ENCODE assay signal across 1 cellular context in the genomic region with DNA sequence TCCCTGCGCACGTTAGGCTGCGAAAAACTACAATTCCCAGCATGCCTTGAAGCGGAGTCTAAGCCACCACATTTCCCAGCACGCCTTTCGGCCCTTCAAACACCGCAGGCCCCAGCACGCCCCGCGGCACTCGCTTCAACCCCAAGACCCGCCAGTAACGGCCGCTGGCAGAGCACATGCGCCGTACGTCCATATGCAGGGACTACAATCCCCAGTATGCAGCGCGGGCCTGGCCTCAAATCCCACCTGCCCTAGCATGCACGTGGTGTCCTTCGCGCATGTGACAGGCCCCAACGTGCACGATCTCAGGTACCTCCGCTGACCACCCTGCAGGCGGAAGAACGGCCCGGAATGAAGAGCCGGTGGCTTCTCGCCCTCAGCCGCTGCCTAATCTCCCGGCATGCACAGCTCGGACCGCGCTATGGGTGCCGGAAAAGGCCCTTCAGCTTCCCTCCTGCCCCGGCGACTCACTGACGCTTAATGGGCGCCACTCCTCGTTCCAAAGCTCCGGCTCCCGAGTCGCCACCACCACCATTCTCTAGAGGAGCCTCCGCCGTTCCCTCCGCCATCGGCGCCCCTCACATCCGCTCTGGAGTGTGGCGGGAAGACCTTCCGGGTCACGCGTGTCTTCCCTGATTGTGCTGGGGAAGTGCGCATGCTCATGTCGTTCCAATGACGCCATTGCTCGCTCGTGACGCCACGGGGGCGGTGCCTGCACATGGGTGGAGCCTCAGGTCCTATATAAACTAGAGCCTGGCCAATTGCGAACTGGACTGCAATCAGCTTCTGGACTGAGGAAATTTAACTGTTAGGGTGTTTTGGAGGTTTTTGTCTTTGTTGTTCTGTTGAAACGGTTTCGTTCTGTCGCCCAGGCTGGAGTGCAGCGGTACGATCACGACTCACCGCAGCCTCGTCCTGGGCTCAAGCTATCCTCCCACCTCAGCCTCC.
TF ChIP-seq lines count a peak whose summit lies in the region.

A gene with protein sequence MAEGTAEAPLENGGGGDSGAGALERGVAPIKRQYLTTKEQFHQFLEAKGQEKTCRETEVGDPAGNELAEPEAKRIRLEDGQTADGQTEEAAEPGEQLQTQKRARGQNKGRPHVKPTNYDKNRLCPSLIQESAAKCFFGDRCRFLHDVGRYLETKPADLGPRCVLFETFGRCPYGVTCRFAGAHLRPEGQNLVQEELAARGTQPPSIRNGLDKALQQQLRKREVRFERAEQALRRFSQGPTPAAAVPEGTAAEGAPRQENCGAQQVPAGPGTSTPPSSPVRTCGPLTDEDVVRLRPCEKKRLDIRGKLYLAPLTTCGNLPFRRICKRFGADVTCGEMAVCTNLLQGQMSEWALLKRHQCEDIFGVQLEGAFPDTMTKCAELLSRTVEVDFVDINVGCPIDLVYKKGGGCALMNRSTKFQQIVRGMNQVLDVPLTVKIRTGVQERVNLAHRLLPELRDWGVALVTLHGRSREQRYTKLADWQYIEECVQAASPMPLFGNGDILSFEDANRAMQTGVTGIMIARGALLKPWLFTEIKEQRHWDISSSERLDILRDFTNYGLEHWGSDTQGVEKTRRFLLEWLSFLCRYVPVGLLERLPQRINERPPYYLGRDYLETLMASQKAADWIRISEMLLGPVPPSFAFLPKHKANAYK (minus strand): TSS at position 591 of the 948 bp plus-strand sequence. CDS start 22 bp downstream, at position 569.

TF ChIP-seq in HepG2, 621 proteins besides CTCF, POLR2A, EP300 and RAD21 (continued from another document and continues in another):
- TF ChIP-seq, protein P1, sequence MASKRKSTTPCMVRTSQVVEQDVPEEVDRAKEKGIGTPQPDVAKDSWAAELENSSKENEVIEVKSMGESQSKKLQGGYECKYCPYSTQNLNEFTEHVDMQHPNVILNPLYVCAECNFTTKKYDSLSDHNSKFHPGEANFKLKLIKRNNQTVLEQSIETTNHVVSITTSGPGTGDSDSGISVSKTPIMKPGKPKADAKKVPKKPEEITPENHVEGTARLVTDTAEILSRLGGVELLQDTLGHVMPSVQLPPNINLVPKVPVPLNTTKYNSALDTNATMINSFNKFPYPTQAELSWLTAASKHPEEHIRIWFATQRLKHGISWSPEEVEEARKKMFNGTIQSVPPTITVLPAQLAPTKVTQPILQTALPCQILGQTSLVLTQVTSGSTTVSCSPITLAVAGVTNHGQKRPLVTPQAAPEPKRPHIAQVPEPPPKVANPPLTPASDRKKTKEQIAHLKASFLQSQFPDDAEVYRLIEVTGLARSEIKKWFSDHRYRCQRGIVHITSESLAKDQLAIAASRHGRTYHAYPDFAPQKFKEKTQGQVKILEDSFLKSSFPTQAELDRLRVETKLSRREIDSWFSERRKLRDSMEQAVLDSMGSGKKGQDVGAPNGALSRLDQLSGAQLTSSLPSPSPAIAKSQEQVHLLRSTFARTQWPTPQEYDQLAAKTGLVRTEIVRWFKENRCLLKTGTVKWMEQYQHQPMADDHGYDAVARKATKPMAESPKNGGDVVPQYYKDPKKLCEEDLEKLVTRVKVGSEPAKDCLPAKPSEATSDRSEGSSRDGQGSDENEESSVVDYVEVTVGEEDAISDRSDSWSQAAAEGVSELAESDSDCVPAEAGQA (IDR thresholded peaks at IDR 0.05; ENCODE audit: low read depth), result peak; percentile 97
- TF ChIP-seq, protein P1 (CRISPR knock-in tag; IDR thresholded peaks at IDR 0.05; ENCODE audit: borderline replicate concordance), result no peak
- TF ChIP-seq XRCC5 (optimal IDR thresholded peaks at IDR 0.05; ENCODE audit: low read length) (no peak), PRPF4 (IDR thresholded peaks at IDR 0.05; ENCODE audit: low read depth, low read length, poor library complexity, severe bottlenecking) (peak; percentile 48), RFXAP (CRISPR knock-in tag; IDR thresholded peaks at IDR 0.05; ENCODE audit: borderline replicate concordance) (no peak), HDAC1 (CRISPR knock-in tag; IDR thresholded peaks at IDR 0.05) (peak; percentile 96), ZFP36 (IDR thresholded peaks at IDR 0.05; ENCODE audit: borderline replicate concordance, low read depth, low read length, partially characterized antibody) (no peak), HDAC2 (CRISPR knock-in tag; IDR thresholded peaks at IDR 0.05) (peak; percentile 74), ZNF33B (CRISPR knock-in tag; IDR thresholded peaks at IDR 0.05) (peak; percentile 53; the same call in 1 of the 2 replicates), ZNF326 (CRISPR knock-in tag; IDR thresholded peaks at IDR 0.05; ENCODE audit: borderline replicate concordance) (peak; percentile 44; the same call in 1 of the 2 replicates), ZSCAN21 (CRISPR knock-in tag; IDR thresholded peaks at IDR 0.05; ENCODE audit: borderline replicate concordance) (peak; percentile 1; the same call in 1 of the 2 replicates), HOXA3 (CRISPR knock-in tag; IDR thresholded peaks at IDR 0.05) (peak; percentile 99), TGIF2 (CRISPR knock-in tag; IDR thresholded peaks at IDR 0.05) (peak; percentile 100), ZNF232 (CRISPR knock-in tag; IDR thresholded peaks at IDR 0.05; ENCODE audit: borderline replicate concordance) (peak; percentile 53; the same call in 1 of the 2 replicates), REL (CRISPR knock-in tag; conservative IDR thresholded peaks at IDR 0.05) (no peak), NFE2 (CRISPR knock-in tag; IDR thresholded peaks at IDR 0.05) (no peak), KDM1A (CRISPR knock-in tag; IDR thresholded peaks at IDR 0.05) (0 out of 2 replicates have a peak, but pooled peaks have one; percentile 43), TAF15 (IDR thresholded peaks at IDR 0.05; ENCODE audit: low read depth, low read length, poor library complexity, severe bottlenecking) (no peak), ZIK1 (CRISPR knock-in tag; IDR thresholded peaks at IDR 0.05; ENCODE audit: borderline replicate concordance, low read depth) (peak; percentile 80; the same call in 1 of the 2 replicates), SIX4 (CRISPR knock-in tag; IDR thresholded peaks at IDR 0.05) (peak; percentile 15; the same call in 1 of the 2 replicates), BORCS8-MEF2B (CRISPR knock-in tag; IDR thresholded peaks at IDR 0.05) (peak; percentile 38), SYNCRIP (IDR thresholded peaks at IDR 0.05; ENCODE audit: insufficient read depth, low read depth, low read length) (no peak), GATA4 (IDR thresholded peaks at IDR 0.05; ENCODE audit: borderline replicate concordance, low read depth) (no peak; the same call in 1 of the 2 replicates)
- TF ChIP-seq, protein P2, sequence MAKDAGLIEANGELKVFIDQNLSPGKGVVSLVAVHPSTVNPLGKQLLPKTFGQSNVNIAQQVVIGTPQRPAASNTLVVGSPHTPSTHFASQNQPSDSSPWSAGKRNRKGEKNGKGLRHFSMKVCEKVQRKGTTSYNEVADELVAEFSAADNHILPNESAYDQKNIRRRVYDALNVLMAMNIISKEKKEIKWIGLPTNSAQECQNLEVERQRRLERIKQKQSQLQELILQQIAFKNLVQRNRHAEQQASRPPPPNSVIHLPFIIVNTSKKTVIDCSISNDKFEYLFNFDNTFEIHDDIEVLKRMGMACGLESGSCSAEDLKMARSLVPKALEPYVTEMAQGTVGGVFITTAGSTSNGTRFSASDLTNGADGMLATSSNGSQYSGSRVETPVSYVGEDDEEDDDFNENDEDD (CRISPR knock-in tag; IDR thresholded peaks at IDR 0.05; ENCODE audit: borderline replicate concordance), result peak; percentile 97
- TF ChIP-seq, protein P3, sequence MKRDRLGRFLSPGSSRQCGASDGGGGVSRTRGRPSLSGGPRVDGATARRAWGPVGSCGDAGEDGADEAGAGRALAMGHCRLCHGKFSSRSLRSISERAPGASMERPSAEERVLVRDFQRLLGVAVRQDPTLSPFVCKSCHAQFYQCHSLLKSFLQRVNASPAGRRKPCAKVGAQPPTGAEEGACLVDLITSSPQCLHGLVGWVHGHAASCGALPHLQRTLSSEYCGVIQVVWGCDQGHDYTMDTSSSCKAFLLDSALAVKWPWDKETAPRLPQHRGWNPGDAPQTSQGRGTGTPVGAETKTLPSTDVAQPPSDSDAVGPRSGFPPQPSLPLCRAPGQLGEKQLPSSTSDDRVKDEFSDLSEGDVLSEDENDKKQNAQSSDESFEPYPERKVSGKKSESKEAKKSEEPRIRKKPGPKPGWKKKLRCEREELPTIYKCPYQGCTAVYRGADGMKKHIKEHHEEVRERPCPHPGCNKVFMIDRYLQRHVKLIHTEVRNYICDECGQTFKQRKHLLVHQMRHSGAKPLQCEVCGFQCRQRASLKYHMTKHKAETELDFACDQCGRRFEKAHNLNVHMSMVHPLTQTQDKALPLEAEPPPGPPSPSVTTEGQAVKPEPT (CRISPR knock-in tag; IDR thresholded peaks at IDR 0.05; ENCODE audit: low read depth), result no peak; the same call in 1 of the 2 replicates
- TF ChIP-seq, protein P4, sequence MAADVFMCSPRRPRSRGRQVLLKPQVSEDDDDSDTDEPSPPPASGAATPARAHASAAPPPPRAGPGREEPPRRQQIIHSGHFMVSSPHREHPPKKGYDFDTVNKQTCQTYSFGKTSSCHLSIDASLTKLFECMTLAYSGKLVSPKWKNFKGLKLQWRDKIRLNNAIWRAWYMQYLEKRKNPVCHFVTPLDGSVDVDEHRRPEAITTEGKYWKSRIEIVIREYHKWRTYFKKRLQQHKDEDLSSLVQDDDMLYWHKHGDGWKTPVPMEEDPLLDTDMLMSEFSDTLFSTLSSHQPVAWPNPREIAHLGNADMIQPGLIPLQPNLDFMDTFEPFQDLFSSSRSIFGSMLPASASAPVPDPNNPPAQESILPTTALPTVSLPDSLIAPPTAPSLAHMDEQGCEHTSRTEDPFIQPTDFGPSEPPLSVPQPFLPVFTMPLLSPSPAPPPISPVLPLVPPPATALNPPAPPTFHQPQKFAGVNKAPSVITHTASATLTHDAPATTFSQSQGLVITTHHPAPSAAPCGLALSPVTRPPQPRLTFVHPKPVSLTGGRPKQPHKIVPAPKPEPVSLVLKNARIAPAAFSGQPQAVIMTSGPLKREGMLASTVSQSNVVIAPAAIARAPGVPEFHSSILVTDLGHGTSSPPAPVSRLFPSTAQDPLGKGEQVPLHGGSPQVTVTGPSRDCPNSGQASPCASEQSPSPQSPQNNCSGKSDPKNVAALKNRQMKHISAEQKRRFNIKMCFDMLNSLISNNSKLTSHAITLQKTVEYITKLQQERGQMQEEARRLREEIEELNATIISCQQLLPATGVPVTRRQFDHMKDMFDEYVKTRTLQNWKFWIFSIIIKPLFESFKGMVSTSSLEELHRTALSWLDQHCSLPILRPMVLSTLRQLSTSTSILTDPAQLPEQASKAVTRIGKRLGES (CRISPR knock-in tag; IDR thresholded peaks at IDR 0.05; ENCODE audit: borderline replicate concordance), result no peak
- TF ChIP-seq, protein P5, sequence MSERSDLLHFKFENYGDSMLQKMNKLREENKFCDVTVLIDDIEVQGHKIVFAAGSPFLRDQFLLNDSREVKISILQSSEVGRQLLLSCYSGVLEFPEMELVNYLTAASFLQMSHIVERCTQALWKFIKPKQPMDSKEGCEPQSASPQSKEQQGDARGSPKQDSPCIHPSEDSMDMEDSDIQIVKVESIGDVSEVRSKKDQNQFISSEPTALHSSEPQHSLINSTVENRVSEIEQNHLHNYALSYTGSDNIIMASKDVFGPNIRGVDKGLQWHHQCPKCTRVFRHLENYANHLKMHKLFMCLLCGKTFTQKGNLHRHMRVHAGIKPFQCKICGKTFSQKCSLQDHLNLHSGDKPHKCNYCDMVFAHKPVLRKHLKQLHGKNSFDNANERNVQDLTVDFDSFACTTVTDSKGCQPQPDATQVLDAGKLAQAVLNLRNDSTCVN (CRISPR knock-in tag; IDR thresholded peaks at IDR 0.05; ENCODE audit: borderline replicate concordance), result 0 out of 2 replicates have a peak, but pooled peaks have one; percentile 48
- TF ChIP-seq, protein P6, sequence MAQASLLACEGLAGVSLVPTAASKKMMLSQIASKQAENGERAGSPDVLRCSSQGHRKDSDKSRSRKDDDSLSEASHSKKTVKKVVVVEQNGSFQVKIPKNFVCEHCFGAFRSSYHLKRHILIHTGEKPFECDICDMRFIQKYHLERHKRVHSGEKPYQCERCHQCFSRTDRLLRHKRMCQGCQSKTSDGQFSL (CRISPR knock-in tag; IDR thresholded peaks at IDR 0.05), result no peak
- TF ChIP-seq, protein P7, sequence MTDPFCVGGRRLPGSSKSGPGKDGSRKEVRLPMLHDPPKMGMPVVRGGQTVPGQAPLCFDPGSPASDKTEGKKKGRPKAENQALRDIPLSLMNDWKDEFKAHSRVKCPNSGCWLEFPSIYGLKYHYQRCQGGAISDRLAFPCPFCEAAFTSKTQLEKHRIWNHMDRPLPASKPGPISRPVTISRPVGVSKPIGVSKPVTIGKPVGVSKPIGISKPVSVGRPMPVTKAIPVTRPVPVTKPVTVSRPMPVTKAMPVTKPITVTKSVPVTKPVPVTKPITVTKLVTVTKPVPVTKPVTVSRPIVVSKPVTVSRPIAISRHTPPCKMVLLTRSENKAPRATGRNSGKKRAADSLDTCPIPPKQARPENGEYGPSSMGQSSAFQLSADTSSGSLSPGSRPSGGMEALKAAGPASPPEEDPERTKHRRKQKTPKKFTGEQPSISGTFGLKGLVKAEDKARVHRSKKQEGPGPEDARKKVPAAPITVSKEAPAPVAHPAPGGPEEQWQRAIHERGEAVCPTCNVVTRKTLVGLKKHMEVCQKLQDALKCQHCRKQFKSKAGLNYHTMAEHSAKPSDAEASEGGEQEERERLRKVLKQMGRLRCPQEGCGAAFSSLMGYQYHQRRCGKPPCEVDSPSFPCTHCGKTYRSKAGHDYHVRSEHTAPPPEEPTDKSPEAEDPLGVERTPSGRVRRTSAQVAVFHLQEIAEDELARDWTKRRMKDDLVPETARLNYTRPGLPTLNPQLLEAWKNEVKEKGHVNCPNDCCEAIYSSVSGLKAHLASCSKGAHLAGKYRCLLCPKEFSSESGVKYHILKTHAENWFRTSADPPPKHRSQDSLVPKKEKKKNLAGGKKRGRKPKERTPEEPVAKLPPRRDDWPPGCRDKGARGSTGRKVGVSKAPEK (CRISPR knock-in tag; IDR thresholded peaks at IDR 0.05; ENCODE audit: borderline replicate concordance), result no peak
